Comparison of ENCODE assay signal across 8 cellular contexts in genomic region chr14:65846469-65846868, GRCh38.
DNase-seq lines count a peak whose midpoint lies in the region; ATAC-seq and TF ChIP-seq lines count a peak whose summit lies in the region.

No MANE protein-coding gene starts in this region.

- no peaks in the 10 kb centered on the region for H3K4me1 ChIP-seq in uterus

- peak; percentile 53 for ATAC-seq in activated naive CD8-positive, alpha-beta T cell treated with anti-CD3 and anti-CD28 coated beads, Interleukin-2, amount 50 U/mL, for 24 hours
- ATAC-seq in HG03025 (IDR thresholded peaks at IDR 0.05; ENCODE audit: low FRiP score, unreplicated experiment) = no peak

- H3K9me3 ChIP-seq in uterus = no peaks in the 10 kb centered on the region

- H3K4me3 ChIP-seq in NB4 (ENCODE audit: low read depth, low read length) (no peak overlapping the region), uterus (no peak overlapping the region)

- TF ChIP-seq CTCF in NB4 (IDR thresholded peaks at IDR 0.05; ENCODE audit: low read depth, low read length) (no peak), uterus (IDR thresholded peaks at IDR 0.05) (no peak)

- no peak overlapping the region for H3K27ac ChIP-seq in uterus

- peak overlapping the region; percentile 69 for H3K4me3 Mint-ChIP-seq in activated naive CD4-positive, alpha-beta T cell treated with anti-CD3 and anti-CD28 coated beads, Interleukin-2, amount 50 U/mL, for 24 hours
- H3K4me3 Mint-ChIP-seq in activated naive CD8-positive, alpha-beta T cell treated with anti-CD3 and anti-CD28 coated beads, Interleukin-2, amount 50 U/mL, for 24 hours = no peak overlapping the region

- no peak for TF ChIP-seq POLR2A in NB4 (IDR thresholded peaks at IDR 0.05; ENCODE audit: extremely low read depth, insufficient read length)
- TF ChIP-seq POLR2A in uterus (IDR thresholded peaks at IDR 0.05) = no peak

- no peaks in the 10 kb centered on the region for H3K9me3 Mint-ChIP-seq in activated naive CD4-positive, alpha-beta T cell treated with anti-CD3 and anti-CD28 coated beads, Interleukin-2, amount 50 U/mL, for 24 hours
- H3K9me3 Mint-ChIP-seq in activated naive CD8-positive, alpha-beta T cell treated with anti-CD3 and anti-CD28 coated beads, Interleukin-2, amount 50 U/mL, for 24 hours = peaks cover 8% of the 10 kb centered on the region

- DNase-seq in activated naive CD4-positive, alpha-beta T cell treated with Interleukin-2 at 50 U/mL for 16 hours = no peak
- peak; percentile 15 for DNase-seq in NB4 (ENCODE audit: low read depth)
- DNase-seq in activated naive CD8-positive, alpha-beta T cell treated with anti-CD3 and anti-CD28 coated beads, Interleukin-2, amount 50 U/mL, for 24 hours = no peak
- peak; percentile 29 for DNase-seq in superior temporal gyrus (ENCODE audit: extremely low spot score)
- DNase-seq in uterus = no peak
- DNase-seq in HuH-7.5 (ENCODE audit: low spot score) = no peak

- H3K36me3 ChIP-seq in uterus = no peaks in the 10 kb centered on the region

- H3K36me3 Mint-ChIP-seq in activated naive CD4-positive, alpha-beta T cell treated with anti-CD3 and anti-CD28 coated beads, Interleukin-2, amount 50 U/mL, for 24 hours = peaks cover 2% of the 10 kb centered on the region
- peaks cover 2% of the 10 kb centered on the region for H3K36me3 Mint-ChIP-seq in activated naive CD8-positive, alpha-beta T cell treated with anti-CD3 and anti-CD28 coated beads, Interleukin-2, amount 50 U/mL, for 24 hours (ENCODE audit: low read depth)

- intact Hi-C loops in uterus (cut with DNase I; ENCODE audit: low total_unique reads) = no loop called here

- no peaks in the 10 kb centered on the region for H3K27me3 Mint-ChIP-seq in activated naive CD4-positive, alpha-beta T cell treated with anti-CD3 and anti-CD28 coated beads, Interleukin-2, amount 50 U/mL, for 24 hours
- no peaks in the 10 kb centered on the region for H3K27me3 Mint-ChIP-seq in activated naive CD8-positive, alpha-beta T cell treated with anti-CD3 and anti-CD28 coated beads, Interleukin-2, amount 50 U/mL, for 24 hours

- no peaks in the 10 kb centered on the region for H3K27me3 ChIP-seq in uterus

- peak overlapping the region; percentile 94 for H3K27ac Mint-ChIP-seq in activated naive CD4-positive, alpha-beta T cell treated with anti-CD3 and anti-CD28 coated beads, Interleukin-2, amount 50 U/mL, for 24 hours
- H3K27ac Mint-ChIP-seq in activated naive CD8-positive, alpha-beta T cell treated with anti-CD3 and anti-CD28 coated beads, Interleukin-2, amount 50 U/mL, for 24 hours = peak overlapping the region; percentile 69

- H3K4me1 Mint-ChIP-seq in activated naive CD4-positive, alpha-beta T cell treated with anti-CD3 and anti-CD28 coated beads, Interleukin-2, amount 50 U/mL, for 24 hours = peaks cover 83% of the 10 kb centered on the region
- H3K4me1 Mint-ChIP-seq in activated naive CD8-positive, alpha-beta T cell treated with anti-CD3 and anti-CD28 coated beads, Interleukin-2, amount 50 U/mL, for 24 hours = peaks cover 62% of the 10 kb centered on the region

Comparison
In these comparisons a context has a peak if more than half of its experiments do, and no peak if none do; other contexts are left out.
1. DNase-seq: peak in NB4 (single experiment) and superior temporal gyrus (single experiment); none in activated naive CD4-positive, alpha-beta T cell treated with Interleukin-2 at 50 U/mL for 16 hours (single experiment), activated naive CD8-positive, alpha-beta T cell treated with anti-CD3 and anti-CD28 coated beads, Interleukin-2, amount 50 U/mL, for 24 hours (single experiment), uterus (0 of 2) and HuH-7.5 (single experiment).